ENCODE assay signal across 9 cellular contexts in genomic region chr2:29936005-29936404, GRCh38. TPM values are rescaled to one million over a fixed set of nuclear protein-coding genes. Genes with fewer than 3 reads are reported as not detected.
"Had no signal": no experiment of that assay in that cellular context is flagged by ENCODE, and none has a peak within 500 bp of the region (broad histone marks: within the 10 kb centered on the region; RNA-seq: fewer than 3 reads in every experiment).

No MANE protein-coding gene starts in this region.

- H3K4me3 ChIP-seq: K562 had no signal

- H3K27ac ChIP-seq: HL-60 had no signal

- H3K9me3 Mint-ChIP-seq: IgD-negative memory B cell had no signal

- ATAC-seq: HepG2, K562 had no signal

- H3K4me3 Mint-ChIP-seq: IgD-negative memory B cell had no signal

- DNase-seq: IMR-90, KBM-7, KG1 had no signal

- H3K36me3 Mint-ChIP-seq: IgD-negative memory B cell had no signal

- FAIRE-seq: HepG2, HTR-8/SVneo, K562 had no signal

- H3K27ac Mint-ChIP-seq: IgD-negative memory B cell had no signal

- H3K4me1 Mint-ChIP-seq: IgD-negative memory B cell had no signal

RNA-seq across cellular contexts. Expression of gene ALK, which starts 14.6 kb away (rescaled TPM):
- total RNA-seq: HepG2, HT-29, IMR-90, K562 had no signal
- polyA plus RNA-seq: HepG2, IgD-negative memory B cell, IMR-90, K562 had no signal
